In genomic region chr4:122776916-122777315, GRCh38 we compare ENCODE assay signal across 1 cellular context.
TF ChIP-seq lines count a peak whose summit lies in the region.

No MANE protein-coding gene starts in this region.

TF ChIP-seq in HCT116, 20 proteins besides CTCF, POLR2A, EP300 and RAD21 (continued from another document):
- no peak for TF ChIP-seq ZBTB33 (IDR thresholded peaks at IDR 0.05; ENCODE audit: extremely low read depth, insufficient replicate concordance, low read length)
- TF ChIP-seq SRF (IDR thresholded peaks at IDR 0.05; ENCODE audit: low read depth), result no peak
- TF ChIP-seq CEBPB (IDR thresholded peaks at IDR 0.05; ENCODE audit: low read depth), result no peak
